ENCODE assay signal across 1 cellular context in the genomic region with DNA sequence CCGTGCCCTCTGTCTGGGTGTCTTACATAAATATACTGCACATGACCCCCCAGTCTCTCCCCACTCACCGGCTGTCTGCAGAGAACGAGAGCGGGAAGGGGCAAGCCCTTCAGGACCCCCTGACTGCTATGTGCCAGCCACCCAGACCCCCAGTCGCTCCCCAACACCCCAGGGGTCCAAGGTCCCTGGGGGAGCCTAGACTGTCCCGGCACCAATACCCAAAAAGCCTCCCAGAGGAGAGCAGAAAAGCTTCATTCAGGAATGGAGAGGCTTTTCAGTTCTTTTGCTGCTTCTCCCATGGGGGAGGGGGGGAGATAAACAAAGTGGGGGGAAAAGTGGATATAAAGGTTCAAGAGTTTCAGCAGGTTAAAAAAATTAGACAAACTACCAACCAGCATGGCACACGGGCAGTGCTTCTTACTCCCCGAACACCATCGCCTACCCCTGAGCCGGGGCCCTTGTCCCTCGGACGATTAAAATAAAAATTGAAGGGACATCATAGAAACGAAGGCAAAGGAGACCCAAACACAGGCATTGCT.
TF ChIP-seq lines count a peak whose summit lies in the region.

No MANE protein-coding gene starts in this region.

TF ChIP-seq in HepG2, 621 proteins besides CTCF, POLR2A, EP300 and RAD21 (continued from another document and continues in another):
- no peak for TF ChIP-seq BRD4 (CRISPR knock-in tag; IDR thresholded peaks at IDR 0.05)
- no peak for TF ChIP-seq ZSCAN12 (CRISPR knock-in tag; IDR thresholded peaks at IDR 0.05)
- no peak for TF ChIP-seq RARA (CRISPR knock-in tag; IDR thresholded peaks at IDR 0.05)
- no peak for TF ChIP-seq MXD4 (CRISPR knock-in tag; IDR thresholded peaks at IDR 0.05)
- 0 out of 2 replicates have a peak, but pooled peaks have one; percentile 6 for TF ChIP-seq KDM2A (CRISPR knock-in tag; IDR thresholded peaks at IDR 0.05; ENCODE audit: borderline replicate concordance, low read depth)
- TF ChIP-seq PHB2 (IDR thresholded peaks at IDR 0.05; ENCODE audit: partially characterized antibody) = no peak
- TF ChIP-seq PTBP1 (IDR thresholded peaks at IDR 0.05; ENCODE audit: low read depth, low read length, poor library complexity, severe bottlenecking) = no peak
- TF ChIP-seq, protein P1, sequence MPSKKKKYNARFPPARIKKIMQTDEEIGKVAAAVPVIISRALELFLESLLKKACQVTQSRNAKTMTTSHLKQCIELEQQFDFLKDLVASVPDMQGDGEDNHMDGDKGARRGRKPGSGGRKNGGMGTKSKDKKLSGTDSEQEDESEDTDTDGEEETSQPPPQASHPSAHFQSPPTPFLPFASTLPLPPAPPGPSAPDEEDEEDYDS (CRISPR knock-in tag; IDR thresholded peaks at IDR 0.05) = 0 out of 2 replicates have a peak, but pooled peaks have one; percentile 5
- TF ChIP-seq CCAR2 (optimal IDR thresholded peaks at IDR 0.05; ENCODE audit: low read depth, low read length) = no peak
- no peak for TF ChIP-seq KLF9 (CRISPR knock-in tag; IDR thresholded peaks at IDR 0.05; ENCODE audit: low read depth)
- TF ChIP-seq, protein P2, sequence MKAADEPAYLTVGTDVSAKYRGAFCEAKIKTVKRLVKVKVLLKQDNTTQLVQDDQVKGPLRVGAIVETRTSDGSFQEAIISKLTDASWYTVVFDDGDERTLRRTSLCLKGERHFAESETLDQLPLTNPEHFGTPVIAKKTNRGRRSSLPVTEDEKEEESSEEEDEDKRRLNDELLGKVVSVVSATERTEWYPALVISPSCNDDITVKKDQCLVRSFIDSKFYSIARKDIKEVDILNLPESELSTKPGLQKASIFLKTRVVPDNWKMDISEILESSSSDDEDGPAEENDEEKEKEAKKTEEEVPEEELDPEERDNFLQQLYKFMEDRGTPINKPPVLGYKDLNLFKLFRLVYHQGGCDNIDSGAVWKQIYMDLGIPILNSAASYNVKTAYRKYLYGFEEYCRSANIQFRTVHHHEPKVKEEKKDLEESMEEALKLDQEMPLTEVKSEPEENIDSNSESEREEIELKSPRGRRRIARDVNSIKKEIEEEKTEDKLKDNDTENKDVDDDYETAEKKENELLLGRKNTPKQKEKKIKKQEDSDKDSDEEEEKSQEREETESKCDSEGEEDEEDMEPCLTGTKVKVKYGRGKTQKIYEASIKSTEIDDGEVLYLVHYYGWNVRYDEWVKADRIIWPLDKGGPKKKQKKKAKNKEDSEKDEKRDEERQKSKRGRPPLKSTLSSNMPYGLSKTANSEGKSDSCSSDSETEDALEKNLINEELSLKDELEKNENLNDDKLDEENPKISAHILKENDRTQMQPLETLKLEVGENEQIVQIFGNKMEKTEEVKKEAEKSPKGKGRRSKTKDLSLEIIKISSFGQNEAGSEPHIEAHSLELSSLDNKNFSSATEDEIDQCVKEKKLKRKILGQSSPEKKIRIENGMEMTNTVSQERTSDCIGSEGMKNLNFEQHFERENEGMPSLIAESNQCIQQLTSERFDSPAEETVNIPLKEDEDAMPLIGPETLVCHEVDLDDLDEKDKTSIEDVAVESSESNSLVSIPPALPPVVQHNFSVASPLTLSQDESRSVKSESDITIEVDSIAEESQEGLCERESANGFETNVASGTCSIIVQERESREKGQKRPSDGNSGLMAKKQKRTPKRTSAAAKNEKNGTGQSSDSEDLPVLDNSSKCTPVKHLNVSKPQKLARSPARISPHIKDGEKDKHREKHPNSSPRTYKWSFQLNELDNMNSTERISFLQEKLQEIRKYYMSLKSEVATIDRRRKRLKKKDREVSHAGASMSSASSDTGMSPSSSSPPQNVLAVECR (CRISPR knock-in tag; IDR thresholded peaks at IDR 0.05; ENCODE audit: borderline replicate concordance) = no peak
- TF ChIP-seq, protein P3, sequence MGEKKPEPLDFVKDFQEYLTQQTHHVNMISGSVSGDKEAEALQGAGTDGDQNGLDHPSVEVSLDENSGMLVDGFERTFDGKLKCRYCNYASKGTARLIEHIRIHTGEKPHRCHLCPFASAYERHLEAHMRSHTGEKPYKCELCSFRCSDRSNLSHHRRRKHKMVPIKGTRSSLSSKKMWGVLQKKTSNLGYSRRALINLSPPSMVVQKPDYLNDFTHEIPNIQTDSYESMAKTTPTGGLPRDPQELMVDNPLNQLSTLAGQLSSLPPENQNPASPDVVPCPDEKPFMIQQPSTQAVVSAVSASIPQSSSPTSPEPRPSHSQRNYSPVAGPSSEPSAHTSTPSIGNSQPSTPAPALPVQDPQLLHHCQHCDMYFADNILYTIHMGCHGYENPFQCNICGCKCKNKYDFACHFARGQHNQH (CRISPR knock-in tag; IDR thresholded peaks at IDR 0.05) = no peak
- TF ChIP-seq SETDB1 (CRISPR knock-in tag; IDR thresholded peaks at IDR 0.05; ENCODE audit: borderline replicate concordance) = no peak
- no peak for TF ChIP-seq NR3C1 (CRISPR knock-in tag; IDR thresholded peaks at IDR 0.05)
- TF ChIP-seq, protein P4, sequence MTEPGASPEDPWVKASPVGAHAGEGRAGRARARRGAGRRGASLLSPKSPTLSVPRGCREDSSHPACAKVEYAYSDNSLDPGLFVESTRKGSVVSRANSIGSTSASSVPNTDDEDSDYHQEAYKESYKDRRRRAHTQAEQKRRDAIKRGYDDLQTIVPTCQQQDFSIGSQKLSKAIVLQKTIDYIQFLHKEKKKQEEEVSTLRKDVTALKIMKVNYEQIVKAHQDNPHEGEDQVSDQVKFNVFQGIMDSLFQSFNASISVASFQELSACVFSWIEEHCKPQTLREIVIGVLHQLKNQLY (CRISPR knock-in tag; IDR thresholded peaks at IDR 0.05) = no peak
- TF ChIP-seq ZNF253 (CRISPR knock-in tag; IDR thresholded peaks at IDR 0.05; ENCODE audit: borderline replicate concordance) = no peak
- TF ChIP-seq ZKSCAN1 (IDR thresholded peaks at IDR 0.05; ENCODE audit: low read length) = no peak
- TF ChIP-seq RNF2 (conservative IDR thresholded peaks at IDR 0.05; ENCODE audit: low read depth) = no peak
- TF ChIP-seq, protein P5, sequence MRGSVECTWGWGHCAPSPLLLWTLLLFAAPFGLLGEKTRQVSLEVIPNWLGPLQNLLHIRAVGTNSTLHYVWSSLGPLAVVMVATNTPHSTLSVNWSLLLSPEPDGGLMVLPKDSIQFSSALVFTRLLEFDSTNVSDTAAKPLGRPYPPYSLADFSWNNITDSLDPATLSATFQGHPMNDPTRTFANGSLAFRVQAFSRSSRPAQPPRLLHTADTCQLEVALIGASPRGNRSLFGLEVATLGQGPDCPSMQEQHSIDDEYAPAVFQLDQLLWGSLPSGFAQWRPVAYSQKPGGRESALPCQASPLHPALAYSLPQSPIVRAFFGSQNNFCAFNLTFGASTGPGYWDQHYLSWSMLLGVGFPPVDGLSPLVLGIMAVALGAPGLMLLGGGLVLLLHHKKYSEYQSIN (CRISPR knock-in tag; IDR thresholded peaks at IDR 0.05; ENCODE audit: borderline replicate concordance) = no peak
- TF ChIP-seq MAF1 (CRISPR knock-in tag; IDR thresholded peaks at IDR 0.05; ENCODE audit: borderline replicate concordance) = no peak
- TF ChIP-seq NAIF1 (CRISPR knock-in tag; IDR thresholded peaks at IDR 0.05; ENCODE audit: borderline replicate concordance) = no peak
- no peak for TF ChIP-seq EED (CRISPR knock-in tag; IDR thresholded peaks at IDR 0.05)
- no peak for TF ChIP-seq MAFF (IDR thresholded peaks at IDR 0.05; ENCODE audit: low read depth, low read length)
- TF ChIP-seq, protein P6, sequence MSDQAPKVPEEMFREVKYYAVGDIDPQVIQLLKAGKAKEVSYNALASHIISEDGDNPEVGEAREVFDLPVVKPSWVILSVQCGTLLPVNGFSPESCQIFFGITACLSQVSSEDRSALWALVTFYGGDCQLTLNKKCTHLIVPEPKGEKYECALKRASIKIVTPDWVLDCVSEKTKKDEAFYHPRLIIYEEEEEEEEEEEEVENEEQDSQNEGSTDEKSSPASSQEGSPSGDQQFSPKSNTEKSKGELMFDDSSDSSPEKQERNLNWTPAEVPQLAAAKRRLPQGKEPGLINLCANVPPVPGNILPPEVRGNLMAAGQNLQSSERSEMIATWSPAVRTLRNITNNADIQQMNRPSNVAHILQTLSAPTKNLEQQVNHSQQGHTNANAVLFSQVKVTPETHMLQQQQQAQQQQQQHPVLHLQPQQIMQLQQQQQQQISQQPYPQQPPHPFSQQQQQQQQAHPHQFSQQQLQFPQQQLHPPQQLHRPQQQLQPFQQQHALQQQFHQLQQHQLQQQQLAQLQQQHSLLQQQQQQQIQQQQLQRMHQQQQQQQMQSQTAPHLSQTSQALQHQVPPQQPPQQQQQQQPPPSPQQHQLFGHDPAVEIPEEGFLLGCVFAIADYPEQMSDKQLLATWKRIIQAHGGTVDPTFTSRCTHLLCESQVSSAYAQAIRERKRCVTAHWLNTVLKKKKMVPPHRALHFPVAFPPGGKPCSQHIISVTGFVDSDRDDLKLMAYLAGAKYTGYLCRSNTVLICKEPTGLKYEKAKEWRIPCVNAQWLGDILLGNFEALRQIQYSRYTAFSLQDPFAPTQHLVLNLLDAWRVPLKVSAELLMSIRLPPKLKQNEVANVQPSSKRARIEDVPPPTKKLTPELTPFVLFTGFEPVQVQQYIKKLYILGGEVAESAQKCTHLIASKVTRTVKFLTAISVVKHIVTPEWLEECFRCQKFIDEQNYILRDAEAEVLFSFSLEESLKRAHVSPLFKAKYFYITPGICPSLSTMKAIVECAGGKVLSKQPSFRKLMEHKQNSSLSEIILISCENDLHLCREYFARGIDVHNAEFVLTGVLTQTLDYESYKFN (CRISPR knock-in tag; conservative IDR thresholded peaks at IDR 0.05) = 0 out of 2 replicates have a peak, but pooled peaks have one; percentile 10
- TF ChIP-seq, protein P7, sequence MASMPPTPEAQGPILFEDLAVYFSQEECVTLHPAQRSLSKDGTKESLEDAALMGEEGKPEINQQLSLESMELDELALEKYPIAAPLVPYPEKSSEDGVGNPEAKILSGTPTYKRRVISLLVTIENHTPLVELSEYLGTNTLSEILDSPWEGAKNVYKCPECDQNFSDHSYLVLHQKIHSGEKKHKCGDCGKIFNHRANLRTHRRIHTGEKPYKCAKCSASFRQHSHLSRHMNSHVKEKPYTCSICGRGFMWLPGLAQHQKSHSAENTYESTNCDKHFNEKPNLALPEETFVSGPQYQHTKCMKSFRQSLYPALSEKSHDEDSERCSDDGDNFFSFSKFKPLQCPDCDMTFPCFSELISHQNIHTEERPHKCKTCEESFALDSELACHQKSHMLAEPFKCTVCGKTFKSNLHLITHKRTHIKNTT (CRISPR knock-in tag; IDR thresholded peaks at IDR 0.05) = no peak
- no peak for TF ChIP-seq RCOR2 (CRISPR knock-in tag; IDR thresholded peaks at IDR 0.05)
- TF ChIP-seq ZNF709 (CRISPR knock-in tag; IDR thresholded peaks at IDR 0.05) = no peak
- TF ChIP-seq ZNF543 (CRISPR knock-in tag; IDR thresholded peaks at IDR 0.05) = no peak
- TF ChIP-seq, protein P8, sequence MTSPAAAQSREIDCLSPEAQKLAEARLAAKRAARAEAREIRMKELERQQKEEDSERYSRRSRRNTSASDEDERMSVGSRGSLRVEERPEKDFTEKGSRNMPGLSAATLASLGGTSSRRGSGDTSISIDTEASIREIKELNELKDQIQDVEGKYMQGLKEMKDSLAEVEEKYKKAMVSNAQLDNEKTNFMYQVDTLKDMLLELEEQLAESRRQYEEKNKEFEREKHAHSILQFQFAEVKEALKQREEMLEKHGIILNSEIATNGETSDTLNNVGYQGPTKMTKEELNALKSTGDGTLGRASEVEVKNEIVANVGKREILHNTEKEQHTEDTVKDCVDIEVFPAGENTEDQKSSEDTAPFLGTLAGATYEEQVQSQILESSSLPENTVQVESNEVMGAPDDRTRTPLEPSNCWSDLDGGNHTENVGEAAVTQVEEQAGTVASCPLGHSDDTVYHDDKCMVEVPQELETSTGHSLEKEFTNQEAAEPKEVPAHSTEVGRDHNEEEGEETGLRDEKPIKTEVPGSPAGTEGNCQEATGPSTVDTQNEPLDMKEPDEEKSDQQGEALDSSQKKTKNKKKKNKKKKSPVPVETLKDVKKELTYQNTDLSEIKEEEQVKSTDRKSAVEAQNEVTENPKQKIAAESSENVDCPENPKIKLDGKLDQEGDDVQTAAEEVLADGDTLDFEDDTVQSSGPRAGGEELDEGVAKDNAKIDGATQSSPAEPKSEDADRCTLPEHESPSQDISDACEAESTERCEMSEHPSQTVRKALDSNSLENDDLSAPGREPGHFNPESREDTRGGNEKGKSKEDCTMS (CRISPR knock-in tag; conservative IDR thresholded peaks at IDR 0.05) = no peak
- TF ChIP-seq ZNF549 (CRISPR knock-in tag; IDR thresholded peaks at IDR 0.05) = no peak
- TF ChIP-seq SMARCC2 (IDR thresholded peaks at IDR 0.05) = no peak
- TF ChIP-seq, protein P9, sequence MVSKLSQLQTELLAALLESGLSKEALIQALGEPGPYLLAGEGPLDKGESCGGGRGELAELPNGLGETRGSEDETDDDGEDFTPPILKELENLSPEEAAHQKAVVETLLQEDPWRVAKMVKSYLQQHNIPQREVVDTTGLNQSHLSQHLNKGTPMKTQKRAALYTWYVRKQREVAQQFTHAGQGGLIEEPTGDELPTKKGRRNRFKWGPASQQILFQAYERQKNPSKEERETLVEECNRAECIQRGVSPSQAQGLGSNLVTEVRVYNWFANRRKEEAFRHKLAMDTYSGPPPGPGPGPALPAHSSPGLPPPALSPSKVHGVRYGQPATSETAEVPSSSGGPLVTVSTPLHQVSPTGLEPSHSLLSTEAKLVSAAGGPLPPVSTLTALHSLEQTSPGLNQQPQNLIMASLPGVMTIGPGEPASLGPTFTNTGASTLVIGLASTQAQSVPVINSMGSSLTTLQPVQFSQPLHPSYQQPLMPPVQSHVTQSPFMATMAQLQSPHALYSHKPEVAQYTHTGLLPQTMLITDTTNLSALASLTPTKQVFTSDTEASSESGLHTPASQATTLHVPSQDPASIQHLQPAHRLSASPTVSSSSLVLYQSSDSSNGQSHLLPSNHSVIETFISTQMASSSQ (IDR thresholded peaks at IDR 0.05; ENCODE audit: low read depth) = no peak
- TF ChIP-seq, protein P9 (CRISPR knock-in tag; IDR thresholded peaks at IDR 0.05; ENCODE audit: borderline replicate concordance) = no peak
- no peak for TF ChIP-seq JDP2 (CRISPR knock-in tag; IDR thresholded peaks at IDR 0.05; ENCODE audit: borderline replicate concordance)
- no peak for TF ChIP-seq ZNF251 (CRISPR knock-in tag; IDR thresholded peaks at IDR 0.05)
- TF ChIP-seq, protein P10, sequence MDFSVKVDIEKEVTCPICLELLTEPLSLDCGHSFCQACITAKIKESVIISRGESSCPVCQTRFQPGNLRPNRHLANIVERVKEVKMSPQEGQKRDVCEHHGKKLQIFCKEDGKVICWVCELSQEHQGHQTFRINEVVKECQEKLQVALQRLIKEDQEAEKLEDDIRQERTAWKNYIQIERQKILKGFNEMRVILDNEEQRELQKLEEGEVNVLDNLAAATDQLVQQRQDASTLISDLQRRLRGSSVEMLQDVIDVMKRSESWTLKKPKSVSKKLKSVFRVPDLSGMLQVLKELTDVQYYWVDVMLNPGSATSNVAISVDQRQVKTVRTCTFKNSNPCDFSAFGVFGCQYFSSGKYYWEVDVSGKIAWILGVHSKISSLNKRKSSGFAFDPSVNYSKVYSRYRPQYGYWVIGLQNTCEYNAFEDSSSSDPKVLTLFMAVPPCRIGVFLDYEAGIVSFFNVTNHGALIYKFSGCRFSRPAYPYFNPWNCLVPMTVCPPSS (IDR thresholded peaks at IDR 0.05) = no peak
